Comparison of ENCODE assay signal across 8 cellular contexts in the genomic region with DNA sequence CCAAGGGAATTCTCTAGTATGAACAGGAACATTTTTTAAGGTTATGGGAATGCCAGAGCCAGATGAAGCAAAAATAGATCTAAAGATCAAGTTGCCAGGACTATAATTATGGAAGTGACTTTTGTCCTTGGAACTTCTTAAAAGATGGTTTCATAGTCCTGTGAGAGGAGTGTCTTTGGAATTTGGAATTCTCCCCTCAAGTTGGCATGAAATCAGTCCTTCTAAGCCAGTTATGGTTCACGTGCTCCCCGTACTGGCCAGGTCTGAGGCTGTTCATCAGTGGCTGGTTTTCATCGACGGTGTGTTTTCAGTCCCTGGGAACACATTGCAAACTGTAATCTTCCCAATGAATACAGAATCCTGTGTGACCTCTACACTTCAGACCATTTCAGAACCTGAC.
"Had no signal": no experiment of that assay in that cellular context is flagged by ENCODE, and none has a peak within 500 bp of the region (broad histone marks: within the 10 kb centered on the region; RNA-seq: fewer than 3 reads in every experiment).

No MANE protein-coding gene starts in this region.

- ATAC-seq: HepG2 had no signal

- H2AFZ ChIP-seq: GM23248 had no signal

- H3K9ac ChIP-seq: GM23248 had no signal

- DNase-seq: GM23248, GOT3, H9, HCEC 1CT, KG1 had no signal

- H3K4me3 ChIP-seq: GM23248 had no signal

- FAIRE-seq: H54, HepG2 had no signal

- H3K27ac ChIP-seq: GM23248, HL-60 had no signal
